In genomic region chr7:16063691-16064090, GRCh38 we compare ENCODE assay signal across 1 cellular context.
TF ChIP-seq lines count a peak whose summit lies in the region.

No MANE protein-coding gene starts in this region.

TF ChIP-seq in K562, 482 proteins besides CTCF, POLR2A, EP300 and RAD21 (continued from another document):
- TF ChIP-seq RERE (CRISPR knock-in tag; IDR thresholded peaks at IDR 0.05; ENCODE audit: borderline replicate concordance) (no peak), CHCHD3 (CRISPR knock-in tag; IDR thresholded peaks at IDR 0.05) (no peak), SAP30 (IDR thresholded peaks at IDR 0.05; ENCODE audit: borderline replicate concordance, insufficient read depth, low read depth, low read length, poor library complexity, severe bottlenecking) (no peak), PYGO2 (tag; IDR thresholded peaks at IDR 0.05) (no peak), MITF (IDR thresholded peaks at IDR 0.05) (no peak), HMG20A (CRISPR knock-in tag; conservative IDR thresholded peaks at IDR 0.05) (no peak), CREB3L1 (IDR thresholded peaks at IDR 0.05; ENCODE audit: borderline replicate concordance, low read depth) (no peak), SMAD4 (CRISPR knock-in tag; conservative IDR thresholded peaks at IDR 0.05) (no peak), FOSL1 (tag; conservative IDR thresholded peaks at IDR 0.05) (no peak), TEAD2 (tag; IDR thresholded peaks at IDR 0.05) (no peak), SNIP1 (IDR thresholded peaks at IDR 0.05; ENCODE audit: low read depth) (no peak), SMARCA5 (IDR thresholded peaks at IDR 0.05) (no peak), BCL6 (CRISPR knock-in tag; IDR thresholded peaks at IDR 0.05) (no peak), ZNF408 (CRISPR knock-in tag; IDR thresholded peaks at IDR 0.05; ENCODE audit: low read depth) (no peak), FOXJ3 (CRISPR knock-in tag; IDR thresholded peaks at IDR 0.05) (no peak), COPS2 (conservative IDR thresholded peaks at IDR 0.05) (no peak), ZNF717 (CRISPR knock-in tag; IDR thresholded peaks at IDR 0.05) (no peak), NCOA2 (IDR thresholded peaks at IDR 0.05; ENCODE audit: partially characterized antibody in 2 of 2) (no peak)
